10 cellular contexts compared by ENCODE assay signal in the genomic region with DNA sequence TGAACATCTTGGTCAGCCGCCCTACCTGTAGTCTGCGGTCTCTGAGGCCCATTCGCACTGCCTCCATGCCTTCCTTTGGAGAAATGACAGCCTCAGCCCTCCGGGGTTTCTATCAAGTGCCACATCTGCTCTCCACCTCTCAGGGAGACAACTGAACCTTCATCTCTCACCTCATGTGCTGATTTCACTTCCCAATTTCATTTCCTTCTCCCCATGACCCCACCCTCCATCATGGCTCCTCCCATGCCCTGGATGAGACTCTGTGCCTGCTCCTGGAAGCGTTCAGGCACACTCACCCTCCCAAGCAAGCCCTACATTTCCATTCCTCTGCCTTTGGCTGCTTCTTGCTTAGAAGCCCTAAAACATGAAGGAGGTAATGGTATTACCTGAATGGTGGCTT. TPM values are rescaled to one million over a fixed set of nuclear protein-coding genes. Genes with fewer than 3 reads are reported as not detected.
DNase-seq lines count a peak whose midpoint lies in the region; ATAC-seq and TF ChIP-seq lines count a peak whose summit lies in the region.
"Had no signal": no experiment of that assay in that cellular context is flagged by ENCODE, and none has a peak within 500 bp of the region (broad histone marks: within the 10 kb centered on the region; RNA-seq: fewer than 3 reads in every experiment).

No MANE protein-coding gene starts in this region.

- no peaks in the 10 kb centered on the region for H3K9me3 Mint-ChIP-seq in activated naive CD8-positive, alpha-beta T cell treated with anti-CD3 and anti-CD28 coated beads for 36 hours
- no peaks in the 10 kb centered on the region for H3K9me3 Mint-ChIP-seq in activated naive CD8-positive, alpha-beta T cell treated with anti-CD3 and anti-CD28 coated beads, Interleukin-2, amount 50 U/mL, for 24 hours
- H3K9me3 Mint-ChIP-seq: H9 had no signal

- H3K27me3 Mint-ChIP-seq in activated naive CD8-positive, alpha-beta T cell treated with anti-CD3 and anti-CD28 coated beads for 36 hours, result no peaks in the 10 kb centered on the region
- peaks cover 2% of the 10 kb centered on the region for H3K27me3 Mint-ChIP-seq in activated naive CD8-positive, alpha-beta T cell treated with anti-CD3 and anti-CD28 coated beads, Interleukin-2, amount 50 U/mL, for 24 hours

- peaks cover 14% of the 10 kb centered on the region for H3K4me1 Mint-ChIP-seq in activated naive CD8-positive, alpha-beta T cell treated with anti-CD3 and anti-CD28 coated beads for 36 hours
- H3K4me1 Mint-ChIP-seq in activated naive CD8-positive, alpha-beta T cell treated with anti-CD3 and anti-CD28 coated beads, Interleukin-2, amount 50 U/mL, for 24 hours, result peaks cover 10% of the 10 kb centered on the region

- H3K36me3 Mint-ChIP-seq in activated naive CD8-positive, alpha-beta T cell treated with anti-CD3 and anti-CD28 coated beads for 36 hours, result no peaks in the 10 kb centered on the region
- no peaks in the 10 kb centered on the region for H3K36me3 Mint-ChIP-seq in activated naive CD8-positive, alpha-beta T cell treated with anti-CD3 and anti-CD28 coated beads, Interleukin-2, amount 50 U/mL, for 24 hours (ENCODE audit: low read depth)

- TF ChIP-seq CTCF in upper lobe of right lung (IDR thresholded peaks at IDR 0.05), result no peak

- no peak for DNase-seq in activated naive CD8-positive, alpha-beta T cell treated with anti-CD3 and anti-CD28 coated beads for 36 hours
- DNase-seq in activated naive CD8-positive, alpha-beta T cell treated with anti-CD3 and anti-CD28 coated beads, Interleukin-2, amount 50 U/mL, for 24 hours, result no peak
- peak; percentile 81 for DNase-seq in RPMI8226
- no peak for DNase-seq in upper lobe of right lung
- no peak for DNase-seq in ecto neural progenitor cell (ENCODE audit: low spot score)
- no peak for DNase-seq in GM03348 (ENCODE audit: low spot score)
- DNase-seq in NCI-H146 treated with DMSO at 0.1 percent for 48 hours (lab: John Stamatoyannopoulos, UW; ENCODE audit: unreplicated experiment), result no peak
- DNase-seq: dermis blood vessel endothelial cell, H9 had no signal

- no peaks in the 10 kb centered on the region for H3K27me3 ChIP-seq in upper lobe of right lung

- H3K36me3 ChIP-seq in upper lobe of right lung, result no peaks in the 10 kb centered on the region

- H3K9me3 ChIP-seq in upper lobe of right lung, result no peaks in the 10 kb centered on the region

- intact Hi-C loops in upper lobe of right lung (cut with DNase I), result no loop called here

- H3K4me3 ChIP-seq in upper lobe of right lung, result no peak overlapping the region

- peak overlapping the region; percentile 8 for H3K27ac Mint-ChIP-seq in activated naive CD8-positive, alpha-beta T cell treated with anti-CD3 and anti-CD28 coated beads for 36 hours
- H3K27ac Mint-ChIP-seq in activated naive CD8-positive, alpha-beta T cell treated with anti-CD3 and anti-CD28 coated beads, Interleukin-2, amount 50 U/mL, for 24 hours, result no peak overlapping the region
- H3K27ac Mint-ChIP-seq: H9 had no signal

- ATAC-seq in activated naive CD8-positive, alpha-beta T cell treated with anti-CD3 and anti-CD28 coated beads, Interleukin-2, amount 50 U/mL, for 24 hours, result no peak
- ATAC-seq in HG02870 (IDR thresholded peaks at IDR 0.05; ENCODE audit: unreplicated experiment) (peak; percentile 66), upper lobe of right lung (peak; percentile 34)

- H3K4me3 Mint-ChIP-seq in activated naive CD8-positive, alpha-beta T cell treated with anti-CD3 and anti-CD28 coated beads for 36 hours, result no peak overlapping the region
- H3K4me3 Mint-ChIP-seq in activated naive CD8-positive, alpha-beta T cell treated with anti-CD3 and anti-CD28 coated beads, Interleukin-2, amount 50 U/mL, for 24 hours, result no peak overlapping the region
- H3K4me3 Mint-ChIP-seq: H9 had no signal

- peaks cover 4% of the 10 kb centered on the region for H3K4me1 ChIP-seq in upper lobe of right lung

- no peak overlapping the region for H3K27ac ChIP-seq in upper lobe of right lung

RNA-seq across cellular contexts. Expression of a gene that starts 7.8 kb away (rescaled TPM):
- 100 to 1,000 TPM; 231 to 232 TPM for total RNA-seq in activated naive CD8-positive, alpha-beta T cell treated with anti-CD3 and anti-CD28 coated beads for 36 hours
- 276 TPM for total RNA-seq in upper lobe of right lung

RNA-seq across cellular contexts. Expression of a gene that starts 9.2 kb away (rescaled TPM):
- not detected for total RNA-seq in activated naive CD8-positive, alpha-beta T cell treated with anti-CD3 and anti-CD28 coated beads for 36 hours
- 2.1 TPM for total RNA-seq in upper lobe of right lung
- total RNA-seq: dermis blood vessel endothelial cell had no signal

RNA-seq across cellular contexts. Expression of a gene that starts 52.8 kb away (rescaled TPM):
- 10 to 100 TPM; 57.1 to 62.6 TPM for total RNA-seq in activated naive CD8-positive, alpha-beta T cell treated with anti-CD3 and anti-CD28 coated beads for 36 hours
- total RNA-seq in upper lobe of right lung, result 42.1 TPM
